In genomic region chr10:97553575-97554100, GRCh38 we compare ENCODE assay signal across 7 cellular contexts. TPM values are rescaled to one million over a fixed set of nuclear protein-coding genes. Genes with fewer than 3 reads are reported as not detected.
DNase-seq lines count a peak whose midpoint lies in the region; ATAC-seq and TF ChIP-seq lines count a peak whose summit lies in the region.

No MANE protein-coding gene starts in this region.

- no peaks in the 10 kb centered on the region for H3K36me3 Mint-ChIP-seq in activated T-cell treated with anti-CD3 and anti-CD28 coated beads, Interleukin-2, amount 50 U/mL, for 72 hours (ENCODE audit: insufficient read depth in 2 of 2)

- H3K4me1 Mint-ChIP-seq in activated T-cell treated with anti-CD3 and anti-CD28 coated beads, Interleukin-2, amount 50 U/mL, for 72 hours (ENCODE audit: low read depth): no peaks in the 10 kb centered on the region

- no peak overlapping the region for H3K23ac ChIP-seq in neuronal stem cell (ENCODE audit: low read depth, low read length, poor library complexity)

- no peaks in the 10 kb centered on the region for H3K9me3 ChIP-seq in PC-3 (ENCODE audit: low read length)
- H3K9me3 ChIP-seq in neuronal stem cell (replicated peaks in 1 of 2; ENCODE audit: control insufficient read depth in 2 of 2, insufficient read depth in 1 of 2, low read depth in 1 of 2, low read length in 2 of 2): no peaks in the 10 kb centered on the region
- H3K9me3 ChIP-seq in thoracic aorta: no peaks in the 10 kb centered on the region

- H3K4me3 ChIP-seq in GM12864 (ENCODE audit: low read depth, low read length) (no peak overlapping the region), PC-3 (ENCODE audit: low read length) (no peak overlapping the region), fibroblast of the aortic adventitia (ENCODE audit: low read depth, low read length) (no peak overlapping the region), neuronal stem cell (ENCODE audit: low read length in 2 of 2) (no peak overlapping the region), thoracic aorta (no peak overlapping the region)

- no CpG with 5 or more reads among the region's 7 CpGs for WGBS in neuronal stem cell (ENCODE audit: extremely low coverage in 2 of 2, insufficient read length in 2 of 2, insufficient replicate concordance in 1 of 2), 2 donors

- H2BK5ac ChIP-seq in neuronal stem cell (ENCODE audit: low read length): no peak overlapping the region

- H3K27me3 Mint-ChIP-seq in activated T-cell treated with anti-CD3 and anti-CD28 coated beads, Interleukin-2, amount 50 U/mL, for 72 hours (ENCODE audit: low read depth): no peaks in the 10 kb centered on the region

- H3K79me1 ChIP-seq in neuronal stem cell (ENCODE audit: low read depth, low read length): no peaks in the 10 kb centered on the region

- H3K27ac ChIP-seq in PC-3 (ENCODE audit: low read length) (no peak overlapping the region), neuronal stem cell (replicated peaks; ENCODE audit: low read length) (peak overlapping the region; percentile 21), thoracic aorta (no peak overlapping the region)

- H3K14ac ChIP-seq in neuronal stem cell (ENCODE audit: low read length): no peak overlapping the region

- H2AK5ac ChIP-seq in neuronal stem cell (ENCODE audit: low read depth, low read length): no peak overlapping the region

- no peaks in the 10 kb centered on the region for H3K9me3 Mint-ChIP-seq in activated T-cell treated with anti-CD3 and anti-CD28 coated beads, Interleukin-2, amount 50 U/mL, for 72 hours

- TF ChIP-seq CTCF in GM12864 (IDR thresholded peaks at IDR 0.05; ENCODE audit: low read depth, low read length, missing control alignments) (peak; percentile 87), PC-3 (conservative IDR thresholded peaks at IDR 0.05; ENCODE audit: low read depth, low read length) (peak; percentile 76), fibroblast of the aortic adventitia (IDR thresholded peaks at IDR 0.05; ENCODE audit: insufficient read depth, low read length) (peak; percentile 94), thoracic aorta (IDR thresholded peaks at IDR 0.05) (peak; percentile 85)

- H3K4me2 ChIP-seq in PC-3 (ENCODE audit: low read length) (no peak overlapping the region), neuronal stem cell (ENCODE audit: insufficient read depth, low read length, poor library complexity, severe bottlenecking) (no peak overlapping the region)

- intact Hi-C loops in PC-3 (cut with micrococcal nuclease): loop anchor here (1.0 to 10.0 kb wide), 2 partner anchors 61 to 90 kb away; no protein-coding TSS in a partner anchor

- H3K36me3 ChIP-seq in PC-3 (ENCODE audit: low read depth, low read length) (no peaks in the 10 kb centered on the region), neuronal stem cell (replicated peaks in 1 of 2; ENCODE audit: control insufficient read depth in 2 of 2, insufficient read depth in 2 of 2, low read length in 2 of 2) (no peaks in the 10 kb centered on the region), thoracic aorta (no peaks in the 10 kb centered on the region)

- H4K91ac ChIP-seq in neuronal stem cell (ENCODE audit: low read depth, low read length, poor library complexity): no peak overlapping the region

- H3K4me1 ChIP-seq in PC-3 (ENCODE audit: insufficient read depth, low read length) (peaks cover 7% of the 10 kb centered on the region), neuronal stem cell (ENCODE audit: control insufficient read depth in 2 of 2, insufficient read depth in 1 of 2, low read depth in 1 of 2, low read length in 2 of 2) (peaks cover 24 to 25% of the 10 kb centered on the region in 2 donors), thoracic aorta (ENCODE audit: control insufficient read depth in 1 of 2, low read depth in 2 of 2) (peaks cover 4 to 14% of the 10 kb centered on the region in 2 donors)

- ATAC-seq in HG03280 (IDR thresholded peaks at IDR 0.05; ENCODE audit: unreplicated experiment) (peak; percentile 83), PC-3 (peak; percentile 99), thoracic aorta (ENCODE audit: insufficient number of reproducible peaks, low FRiP score, low read depth) (peak; percentile 69)
- ATAC-seq in activated T-cell treated with anti-CD3 and anti-CD28 coated beads, Interleukin-2, amount 50 U/mL, for 72 hours (replicated peaks in 1 of 2): peak; percentile 88 to 91

- no peak overlapping the region for H2BK15ac ChIP-seq in neuronal stem cell (ENCODE audit: low read length)

- no peaks in the 10 kb centered on the region for H3K9me2 ChIP-seq in PC-3 (replicated peaks; ENCODE audit: low read length)

- CTCF ChIA-PET in PC-3 (lab: Charles Lee): interaction anchor here (1.3 to 1.4 kb wide), 2 partner anchors 19 to 35 kb away, joined by 3 to 4 read pairs; no protein-coding TSS in a partner anchor

- H3K27ac Mint-ChIP-seq in activated T-cell treated with anti-CD3 and anti-CD28 coated beads, Interleukin-2, amount 50 U/mL, for 72 hours: no peak overlapping the region

- no peak overlapping the region for H4K8ac ChIP-seq in neuronal stem cell (ENCODE audit: low read depth, low read length)

- H3K79me2 ChIP-seq in PC-3 (ENCODE audit: low read length): no peaks in the 10 kb centered on the region

- no peak overlapping the region for H3K4me3 Mint-ChIP-seq in activated T-cell treated with anti-CD3 and anti-CD28 coated beads, Interleukin-2, amount 50 U/mL, for 72 hours

- H2BK120ac ChIP-seq in neuronal stem cell (ENCODE audit: low read depth, low read length): no peak overlapping the region

- no peaks in the 10 kb centered on the region for H3K27me3 ChIP-seq in PC-3 (ENCODE audit: low read length)
- no peaks in the 10 kb centered on the region for H3K27me3 ChIP-seq in neuronal stem cell (ENCODE audit: control insufficient read depth in 3 of 3, insufficient read depth in 3 of 3, low read depth in 1 of 3, low read length in 3 of 3)
- H3K27me3 ChIP-seq in thoracic aorta (replicated peaks; ENCODE audit: insufficient read depth): no peaks in the 10 kb centered on the region

- no peaks in the 10 kb centered on the region for H3F3A ChIP-seq in PC-3 (ENCODE audit: low read length, unreplicated experiment)

- POLR2A ChIA-PET in PC-3 (lab: Charles Lee; ENCODE audit: unreplicated experiment): no interaction called here

- no peaks in the 10 kb centered on the region for H4K20me1 ChIP-seq in PC-3 (ENCODE audit: low read length)

- H2AFZ ChIP-seq in PC-3 (ENCODE audit: low read length) (peak overlapping the region; percentile 25; the same call in 1 of the 2 replicates), neuronal stem cell (ENCODE audit: low read length) (no peak overlapping the region)

- DNase-seq in GM12864 (ENCODE audit: low read depth): no peak
- peak; percentile 71 for DNase-seq in PC-3
- DNase-seq in activated T-cell treated with anti-CD3 and anti-CD28 coated beads, Interleukin-2, amount 50 U/mL, for 72 hours: peak; percentile 50 to 64
- DNase-seq in fibroblast of the aortic adventitia (ENCODE audit: low read depth): peak; percentile 79
- DNase-seq in neuronal stem cell (ENCODE audit: low spot score): peak; percentile 64
- peak; percentile 19 for DNase-seq in thoracic aorta (ENCODE audit: low spot score)

- H3K4ac ChIP-seq in neuronal stem cell (ENCODE audit: low read length): no peak overlapping the region

- H2BK12ac ChIP-seq in neuronal stem cell (ENCODE audit: low read length): no peak overlapping the region

- H3K9ac ChIP-seq in PC-3 (ENCODE audit: low read length) (no peak overlapping the region), neuronal stem cell (ENCODE audit: low read depth, low read length, poor library complexity) (no peak overlapping the region)

- no TSS peak for BruUV-seq in PC-3 (replicated peaks; lab: Mats Ljungman, UMichigan)

- peak overlapping the region; percentile 32 for H3K18ac ChIP-seq in neuronal stem cell (ENCODE audit: low read length)

RNA-seq across cellular contexts. Expression of gene ANKRD2, which starts 18.9 kb away (rescaled TPM):
- total RNA-seq in PC-3 (2014; rRNA removed) (1.7 and 1.8 TPM in 2 replicates), fibroblast of the aortic adventitia (ENCODE audit: low replicate concordance) (0.27 and 0.57 TPM in 2 replicates), thoracic aorta (1 to 10 TPM in 1 of 2 donors, not detected in 1; 1.9 TPM)
- not detected for total RNA-seq in activated T-cell treated with anti-CD3 and anti-CD28 coated beads, Interleukin-2, amount 50 U/mL, for 72 hours
- polyA plus RNA-seq in neuronal stem cell (2013, experiment 1 of 2): not detected
- polyA plus RNA-seq in neuronal stem cell (2013, experiment 2 of 2): not detected

RNA-seq across cellular contexts. Expression of gene HOGA1, which starts 30.6 kb away (rescaled TPM):
- 0.15 TPM in 1 of 2 replicates, not detected in the other for total RNA-seq in PC-3 (2014; rRNA removed)
- total RNA-seq in activated T-cell treated with anti-CD3 and anti-CD28 coated beads, Interleukin-2, amount 50 U/mL, for 72 hours: not detected
- total RNA-seq in fibroblast of the aortic adventitia (ENCODE audit: low replicate concordance): 0.08 and 0.72 TPM in 2 replicates
- polyA plus RNA-seq in neuronal stem cell (2013, experiment 1 of 2): 0.24 TPM
- 0.24 TPM for polyA plus RNA-seq in neuronal stem cell (2013, experiment 2 of 2)
- 10 to 100 TPM in 1 of 2 donors, 1 to 10 TPM in 1; 7.0 to 12.3 TPM for total RNA-seq in thoracic aorta

RNA-seq across cellular contexts. Expression of gene C10orf62, which starts 35.9 kb away (rescaled TPM):
- total RNA-seq in PC-3 (2014; rRNA removed): not detected in 2 replicates
- not detected for total RNA-seq in activated T-cell treated with anti-CD3 and anti-CD28 coated beads, Interleukin-2, amount 50 U/mL, for 72 hours
- not detected in 2 replicates for total RNA-seq in fibroblast of the aortic adventitia (ENCODE audit: low replicate concordance)
- not detected for polyA plus RNA-seq in neuronal stem cell (2013, experiment 1 of 2)
- not detected for polyA plus RNA-seq in neuronal stem cell (2013, experiment 2 of 2)
- total RNA-seq in thoracic aorta: 1 to 10 TPM in 1 of 2 donors, not detected in 1; 1.2 TPM

RNA-seq across cellular contexts. Expression of gene UBTD1, which starts 54.9 kb away (rescaled TPM):
- 18.5 and 32.3 TPM in 2 replicates for total RNA-seq in PC-3 (2014; rRNA removed)
- total RNA-seq in activated T-cell treated with anti-CD3 and anti-CD28 coated beads, Interleukin-2, amount 50 U/mL, for 72 hours: 1 to 10 TPM; 3.7 to 4.1 TPM
- 22.1 and 35.2 TPM in 2 replicates for total RNA-seq in fibroblast of the aortic adventitia (ENCODE audit: low replicate concordance)
- 14.8 TPM for polyA plus RNA-seq in neuronal stem cell (2013, experiment 1 of 2)
- polyA plus RNA-seq in neuronal stem cell (2013, experiment 2 of 2): 13.8 TPM
- total RNA-seq in thoracic aorta: 10 to 100 TPM; 10.2 to 20.4 TPM

RNA-seq across cellular contexts. Expression of gene MMS19, which starts 55.4 kb away (rescaled TPM):
- total RNA-seq in PC-3 (2014; rRNA removed) (65.5 and 78.2 TPM in 2 replicates), fibroblast of the aortic adventitia (ENCODE audit: low replicate concordance) (50.9 and 81.1 TPM in 2 replicates), thoracic aorta (100 to 1,000 TPM in 1 of 2 donors, 10 to 100 TPM in 1; 46.8 to 108 TPM)
- total RNA-seq in activated T-cell treated with anti-CD3 and anti-CD28 coated beads, Interleukin-2, amount 50 U/mL, for 72 hours: 100 to 1,000 TPM in 1 of 2 donors, 10 to 100 TPM in 1; 92.2 to 113 TPM
- 105 TPM for polyA plus RNA-seq in neuronal stem cell (2013, experiment 1 of 2)
- 107 TPM for polyA plus RNA-seq in neuronal stem cell (2013, experiment 2 of 2)
